16 cellular contexts compared by ENCODE assay signal in genomic region chr3:72017935-72018334, GRCh38.
DNase-seq lines count a peak whose midpoint lies in the region; ATAC-seq and TF ChIP-seq lines count a peak whose summit lies in the region.
"Had no signal": no experiment of that assay in that cellular context is flagged by ENCODE, and none has a peak within 500 bp of the region (broad histone marks: within the 10 kb centered on the region; RNA-seq: fewer than 3 reads in every experiment).

No MANE protein-coding gene starts in this region.

- no TSS peak for BruUV-seq in Caco-2 (replicated peaks; lab: Mats Ljungman, UMichigan)

- no peaks in the 10 kb centered on the region for H3K9me3 ChIP-seq in Caco-2

- H3K36me3 ChIP-seq in H7 (replicated peaks; ENCODE audit: control insufficient read depth, insufficient read depth, low read length) (peaks cover 1% of the 10 kb centered on the region), Caco-2 (ENCODE audit: control insufficient read depth, insufficient read depth, low read length) (no peaks in the 10 kb centered on the region)
- H3K36me3 ChIP-seq: BLaER1 treated with 17β-estradiol and CSF1 and Interleukin-3, amounts not matched to agents 10 nM and 100 nM had no signal

- POLR2A ChIA-PET in Caco-2 (lab: Charles Lee): no interaction called here

- peaks cover 8% of the 10 kb centered on the region for H3K4me1 ChIP-seq in Caco-2

- H3K4me3 ChIP-seq in H7 (ENCODE audit: insufficient read depth, low read depth, low read length) (no peak overlapping the region), Caco-2 (ENCODE audit: low read depth, low read length) (no peak overlapping the region)
- H3K4me3 ChIP-seq: BLaER1 treated with 17β-estradiol and CSF1 and Interleukin-3, amounts not matched to agents 10 nM and 100 nM had no signal

- ATAC-seq in stimulated activated naive CD8-positive, alpha-beta T cell treated with anti-CD3 and anti-CD28 coated beads, Interleukin-15, amount 100 ng/mL, for 72 hours: no peak
- no peak for ATAC-seq in stimulated activated naive CD8-positive, alpha-beta T cell treated with anti-CD3 and anti-CD28 coated beads, Interleukin-15, Interleukin-2, amounts not matched to agents 100 U/mL and 50 U/mL, for 24 hours

- DNase-seq in stimulated activated naive CD8-positive, alpha-beta T cell treated with anti-CD3 and anti-CD28 coated beads, Interleukin-15, amount 100 ng/mL, for 72 hours: no peak
- DNase-seq in stimulated activated naive CD8-positive, alpha-beta T cell treated with anti-CD3 and anti-CD28 coated beads, Interleukin-15, Interleukin-2, amounts not matched to agents 100 U/mL and 50 U/mL, for 24 hours: no peak
- peak; percentile 51 for DNase-seq in amniotic epithelial cell (ENCODE audit: low read depth)
- no peak for DNase-seq in AML-193 (lab: John Stamatoyannopoulos, UW)
- no peak for DNase-seq in H7
- DNase-seq in Caco-2: no peak
- no peak for DNase-seq in activated CD4-positive, alpha-beta T cell treated with anti-CD3 and anti-CD28 coated beads, Interleukin-2, amount 10 ng/mL, durations not matched to agents 24 days and 14 days
- DNase-seq: CD8-positive, alpha-beta memory T cell; DMS79 treated with DMSO at 0.1 percent for 48 hours; GDM1; NCI-H1417; NCI-H187 treated with DMSO at 0.1 percent for 48 hours; NCI-H69; SHP77 treated with DMSO at 0.1 percent for 48 hours had no signal

- peaks cover 0 to 5% of the 10 kb centered on the region in 2 donors for H3K9me3 Mint-ChIP-seq in stimulated activated naive CD8-positive, alpha-beta T cell treated with anti-CD3 and anti-CD28 coated beads, Interleukin-15, amount 100 ng/mL, for 72 hours
- no peaks in the 10 kb centered on the region for H3K9me3 Mint-ChIP-seq in nephron
- peaks cover 12% of the 10 kb centered on the region for H3K9me3 Mint-ChIP-seq in Caco-2 (ENCODE audit: unreplicated experiment)
- peaks cover 3% of the 10 kb centered on the region for H3K9me3 Mint-ChIP-seq in activated CD4-positive, alpha-beta T cell treated with anti-CD3 and anti-CD28 coated beads, Interleukin-2, amount 10 ng/mL, durations not matched to agents 24 days and 14 days
- H3K9me3 Mint-ChIP-seq: CD8-positive, alpha-beta memory T cell had no signal

- no peak overlapping the region for H3K4me3 Mint-ChIP-seq in stimulated activated naive CD8-positive, alpha-beta T cell treated with anti-CD3 and anti-CD28 coated beads, Interleukin-15, amount 100 ng/mL, for 72 hours
- no peak overlapping the region for H3K4me3 Mint-ChIP-seq in nephron
- H3K4me3 Mint-ChIP-seq in Caco-2 (ENCODE audit: unreplicated experiment): no peak overlapping the region
- H3K4me3 Mint-ChIP-seq in activated CD4-positive, alpha-beta T cell treated with anti-CD3 and anti-CD28 coated beads, Interleukin-2, amount 10 ng/mL, durations not matched to agents 24 days and 14 days: no peak overlapping the region
- H3K4me3 Mint-ChIP-seq: CD8-positive, alpha-beta memory T cell had no signal

- H3K27me3 Mint-ChIP-seq in stimulated activated naive CD8-positive, alpha-beta T cell treated with anti-CD3 and anti-CD28 coated beads, Interleukin-15, amount 100 ng/mL, for 72 hours: peaks cover 4% of the 10 kb centered on the region
- H3K27me3 Mint-ChIP-seq in nephron (ENCODE audit: low read depth): peaks cover 3% of the 10 kb centered on the region
- no peaks in the 10 kb centered on the region for H3K27me3 Mint-ChIP-seq in Caco-2 (ENCODE audit: insufficient read depth, unreplicated experiment)
- H3K27me3 Mint-ChIP-seq in activated CD4-positive, alpha-beta T cell treated with anti-CD3 and anti-CD28 coated beads, Interleukin-2, amount 10 ng/mL, durations not matched to agents 24 days and 14 days: peaks cover under 1% of the 10 kb centered on the region

- TF ChIP-seq CTCF in nephron (IDR thresholded peaks at IDR 0.05; ENCODE audit: unreplicated experiment in 3 of 3): no peak
- TF ChIP-seq CTCF in Caco-2 (IDR thresholded peaks at IDR 0.05; ENCODE audit: insufficient read depth in 1 of 2, low read depth in 1 of 2, low read length in 1 of 2, severe bottlenecking in 1 of 2, unreplicated experiment in 1 of 2): no peak

- H3K4me1 Mint-ChIP-seq in stimulated activated naive CD8-positive, alpha-beta T cell treated with anti-CD3 and anti-CD28 coated beads, Interleukin-15, amount 100 ng/mL, for 72 hours: peaks cover 25% of the 10 kb centered on the region
- H3K4me1 Mint-ChIP-seq in nephron (peaks cover 22% of the 10 kb centered on the region), Caco-2 (ENCODE audit: low read depth, unreplicated experiment) (peaks cover 13% of the 10 kb centered on the region)
- H3K4me1 Mint-ChIP-seq in activated CD4-positive, alpha-beta T cell treated with anti-CD3 and anti-CD28 coated beads, Interleukin-2, amount 10 ng/mL, durations not matched to agents 24 days and 14 days: peaks cover 3% of the 10 kb centered on the region
- H3K4me1 Mint-ChIP-seq: CD8-positive, alpha-beta memory T cell had no signal

- intact Hi-C loops in Caco-2 (cut with micrococcal nuclease; ENCODE audit: unreplicated experiment): no loop called here
- intact Hi-C loops in activated CD4-positive, alpha-beta T cell treated with anti-CD3 and anti-CD28 coated beads, Interleukin-2, amount 10 ng/mL, durations not matched to agents 24 days and 14 days (cut with micrococcal nuclease): no loop called here

- H3K27me3 ChIP-seq in H7 (ENCODE audit: control insufficient read depth, insufficient read depth, low read length): no peaks in the 10 kb centered on the region
- H3K27me3 ChIP-seq in Caco-2 (replicated peaks; ENCODE audit: control insufficient read depth, insufficient read depth, low read length): no peaks in the 10 kb centered on the region
- H3K27me3 ChIP-seq: BLaER1 treated with 17β-estradiol and CSF1 and Interleukin-3, amounts not matched to agents 10 nM and 100 nM had no signal

- CTCF ChIA-PET in Caco-2 (lab: Charles Lee): no interaction called here

- peak overlapping the region; percentile 31 to 79 for H3K27ac Mint-ChIP-seq in stimulated activated naive CD8-positive, alpha-beta T cell treated with anti-CD3 and anti-CD28 coated beads, Interleukin-15, amount 100 ng/mL, for 72 hours
- H3K27ac Mint-ChIP-seq in nephron: peak overlapping the region in 2 of 3 experiments; percentile 29 to 30
- H3K27ac Mint-ChIP-seq in Caco-2 (ENCODE audit: unreplicated experiment): no peak overlapping the region
- no peak overlapping the region for H3K27ac Mint-ChIP-seq in activated CD4-positive, alpha-beta T cell treated with anti-CD3 and anti-CD28 coated beads, Interleukin-2, amount 10 ng/mL, durations not matched to agents 24 days and 14 days
- H3K27ac Mint-ChIP-seq: CD8-positive, alpha-beta memory T cell had no signal

- H3K36me3 Mint-ChIP-seq in nephron (ENCODE audit: low read depth): no peaks in the 10 kb centered on the region
- H3K36me3 Mint-ChIP-seq in Caco-2 (ENCODE audit: insufficient read depth, unreplicated experiment): no peaks in the 10 kb centered on the region
- H3K36me3 Mint-ChIP-seq in activated CD4-positive, alpha-beta T cell treated with anti-CD3 and anti-CD28 coated beads, Interleukin-2, amount 10 ng/mL, durations not matched to agents 24 days and 14 days (ENCODE audit: low read depth): no peaks in the 10 kb centered on the region
- H3K36me3 Mint-ChIP-seq: CD8-positive, alpha-beta memory T cell had no signal

Comparison
In these comparisons a context has a peak if more than half of its experiments do, and no peak if none do; other contexts are left out.
1. H3K27ac Mint-ChIP-seq: peak in stimulated activated naive CD8-positive, alpha-beta T cell treated with anti-CD3 and anti-CD28 coated beads, Interleukin-15, amount 100 ng/mL, for 72 hours (2 of 2) and nephron (2 of 3); none in Caco-2 (single experiment) and activated CD4-positive, alpha-beta T cell treated with anti-CD3 and anti-CD28 coated beads, Interleukin-2, amount 10 ng/mL, durations not matched to agents 24 days and 14 days (single experiment).